ENCODE assay signal across 24 cellular contexts in the genomic region with DNA sequence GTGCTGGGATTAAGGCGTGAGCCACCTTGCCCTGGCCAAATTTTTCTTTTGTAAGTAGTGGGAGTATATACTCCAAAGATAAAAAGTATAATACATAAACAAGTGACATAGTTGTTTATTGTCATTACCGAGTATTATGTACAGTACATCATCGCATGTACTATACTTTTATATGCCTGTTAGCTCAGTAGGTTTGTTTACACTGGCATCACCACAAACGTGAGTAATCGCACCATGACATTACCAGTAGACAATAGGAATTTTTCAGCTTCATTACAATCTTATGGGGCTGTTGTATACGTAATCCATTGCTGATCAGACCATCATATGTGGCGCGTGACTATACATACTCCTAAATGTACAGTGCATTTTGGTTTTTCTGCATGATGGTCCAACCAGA.
"Had no signal": no experiment of that assay in that cellular context is flagged by ENCODE, and none has a peak within 500 bp of the region (broad histone marks: within the 10 kb centered on the region; RNA-seq: fewer than 3 reads in every experiment).

No MANE protein-coding gene starts in this region.

- H3K27me3 ChIP-seq: breast epithelium, colonic mucosa, esophagus squamous epithelium, gastrocnemius medialis, thyroid gland, upper lobe of right lung had no signal

- H3K79me2 ChIP-seq: parathyroid adenoma had no signal

- H3K27ac Mint-ChIP-seq: activated CD8-positive, alpha-beta T cell treated with anti-CD3 and anti-CD28 coated beads, Interleukin-2, amount 10 ng/mL, durations not matched to agents 7 days and 5 days; activated naive CD4-positive, alpha-beta T cell treated with anti-CD3 and anti-CD28 coated beads, Interleukin-2, amount 50 U/mL, for 72 hours; activated T-helper 1 cell treated with anti-CD3 and anti-CD28 coated beads, Interleukin-12 subunit alpha, Interleukin-12 subunit beta, Interleukin-2, Interleukin-4 antibody, amounts not matched to agents 30 ng/mL and 10 ng/mL and 1 ng/mL, durations not matched to agents 14 hours and 24 hours and 36 hours; stimulated activated naive CD8-positive, alpha-beta T cell treated with anti-CD3 and anti-CD28 coated beads, Interleukin-15, Interleukin-2, amounts not matched to agents 100 ng/mL and 50 ng/mL, for 24 hours had no signal

- H3K4me3 Mint-ChIP-seq: activated CD8-positive, alpha-beta T cell treated with anti-CD3 and anti-CD28 coated beads, Interleukin-2, amount 10 ng/mL, durations not matched to agents 7 days and 5 days; activated T-helper 1 cell treated with anti-CD3 and anti-CD28 coated beads, Interleukin-12 subunit alpha, Interleukin-12 subunit beta, Interleukin-2, Interleukin-4 antibody, amounts not matched to agents 30 ng/mL and 10 ng/mL and 1 ng/mL, durations not matched to agents 14 hours and 24 hours and 36 hours; nephron progenitor cell; stimulated activated naive CD8-positive, alpha-beta T cell treated with anti-CD3 and anti-CD28 coated beads, Interleukin-15, Interleukin-2, amounts not matched to agents 100 ng/mL and 50 ng/mL, for 24 hours had no signal

- H3K4me1 ChIP-seq: colonic mucosa had no signal

- ATAC-seq: activated CD8-positive, alpha-beta T cell treated with anti-CD3 and anti-CD28 coated beads, Interleukin-2, amount 10 ng/mL, durations not matched to agents 7 days and 5 days; activated naive CD4-positive, alpha-beta T cell treated with anti-CD3 and anti-CD28 coated beads, Interleukin-2, amount 50 U/mL, for 72 hours; gastrocnemius medialis; mucosa of descending colon; right cardiac atrium; upper lobe of right lung had no signal

- DNase-seq: activated CD4-positive, alpha-beta T cell treated with anti-CD3 and anti-CD28 coated beads for 1 hour; activated CD4-positive, alpha-beta T cell treated with anti-CD3 and anti-CD28 coated beads, Interleukin-2, amount 50 U/mL, for 1 hour; activated CD8-positive, alpha-beta T cell treated with anti-CD3 and anti-CD28 coated beads, Interleukin-2, amount 10 ng/mL, durations not matched to agents 7 days and 5 days; aorta; colonic mucosa; esophagus squamous epithelium; gastrocnemius medialis; hippocampal formation; kidney glomerular epithelial cell; left ventricle myocardium inferior; mesendoderm; mucosa of descending colon; nephron progenitor cell; right cardiac atrium; stimulated activated CD4-positive, alpha-beta T cell treated with anti-CD3 and anti-CD28 coated beads, Interleukin-4, amount 100 ng/mL, for 24 hours; substantia nigra; thyroid gland; upper lobe of right lung; WERI-Rb-1 had no signal

- H3K27me3 Mint-ChIP-seq: stimulated activated naive CD8-positive, alpha-beta T cell treated with anti-CD3 and anti-CD28 coated beads, Interleukin-15, Interleukin-2, amounts not matched to agents 100 ng/mL and 50 ng/mL, for 24 hours had no signal

- H3K27ac ChIP-seq: breast epithelium, colonic mucosa, esophagus squamous epithelium, gastrocnemius medialis, left ventricle myocardium inferior, parathyroid adenoma, thyroid gland, upper lobe of right lung, WERI-Rb-1 had no signal

- H3K9ac ChIP-seq: parathyroid adenoma had no signal

- H3K9me3 Mint-ChIP-seq: activated naive CD4-positive, alpha-beta T cell treated with anti-CD3 and anti-CD28 coated beads, Interleukin-2, amount 50 U/mL, for 72 hours; activated T-helper 1 cell treated with anti-CD3 and anti-CD28 coated beads, Interleukin-12 subunit alpha, Interleukin-12 subunit beta, Interleukin-2, Interleukin-4 antibody, amounts not matched to agents 30 ng/mL and 10 ng/mL and 1 ng/mL, durations not matched to agents 14 hours and 24 hours and 36 hours; nephron progenitor cell; stimulated activated naive CD8-positive, alpha-beta T cell treated with anti-CD3 and anti-CD28 coated beads, Interleukin-15, Interleukin-2, amounts not matched to agents 100 ng/mL and 50 ng/mL, for 24 hours had no signal

- H3K9me3 ChIP-seq: breast epithelium, colonic mucosa, esophagus squamous epithelium, gastrocnemius medialis, left ventricle myocardium inferior, mucosa of descending colon, thyroid gland, upper lobe of right lung had no signal

- H2AFZ ChIP-seq: parathyroid adenoma had no signal

- H3K4me3 ChIP-seq: breast epithelium, colonic mucosa, esophagus squamous epithelium, gastrocnemius medialis, left ventricle myocardium inferior, mucosa of descending colon, thyroid gland, upper lobe of right lung had no signal
